Comparison of ENCODE assay signal across 9 cellular contexts in genomic region chr16:80997139-80997798, GRCh38. TPM values are rescaled to one million over a fixed set of nuclear protein-coding genes. Genes with fewer than 3 reads are reported as not detected.
DNase-seq lines count a peak whose midpoint lies in the region; ATAC-seq, FAIRE-seq and TF ChIP-seq lines count a peak whose summit lies in the region.
"Had no signal": no experiment of that assay in that cellular context is flagged by ENCODE, and none has a peak within 500 bp of the region (broad histone marks: within the 10 kb centered on the region; RNA-seq: fewer than 3 reads in every experiment).

No MANE protein-coding gene starts in this region.

- H3K4me1 Mint-ChIP-seq in activated CD8-positive, alpha-beta memory T cell treated with anti-CD3 and anti-CD28 coated beads, Interleukin-2, amount 10 ng/mL, durations not matched to agents 7 days and 5 days = peaks cover 67% of the 10 kb centered on the region

- H3K27ac ChIP-seq in ascending aorta = no peak overlapping the region
- H3K27ac ChIP-seq in pancreas = peak overlapping the region; percentile 13 to 80 (median 54)
- H3K27ac ChIP-seq: C4-2B had no signal

- 3 to 7% methylated on average over 9 of the region's 9 CpGs for WGBS in pancreas, 2 donors

- no peak for FAIRE-seq in pancreas (lab: Jason Lieb, UNC)

- TF ChIP-seq CTCF in ascending aorta (IDR thresholded peaks at IDR 0.05) = no peak
- TF ChIP-seq CTCF in pancreas (IDR thresholded peaks at IDR 0.05) = no peak

- CTCF ChIA-PET in activated CD8-positive, alpha-beta memory T cell treated with anti-CD3 and anti-CD28 coated beads, Interleukin-2, amount 10 ng/mL, durations not matched to agents 7 days and 5 days (lab: Charles Lee) = interaction anchor here (0.8 to 1.4 kb wide), 8 partner anchors 8 to 471 kb away, joined by 3 to 11 read pairs (median 4); partner anchors contain the start of genes ATMIN, CENPN and CMC2

- DNase-seq in activated CD8-positive, alpha-beta memory T cell treated with anti-CD3 and anti-CD28 coated beads, Interleukin-2, amount 10 ng/mL, durations not matched to agents 7 days and 5 days = no peak
- no peak for DNase-seq in activated CD8-positive, alpha-beta memory T cell treated with anti-CD3 and anti-CD28 coated beads, Interleukin-2, amount 50 U/mL, for 4 hours
- DNase-seq in ascending aorta (ENCODE audit: low spot score in 2 of 2) = no peak
- DNase-seq in pancreas = no peak
- no peak for DNase-seq in NCI-H524 treated with DMSO at 0.1 percent for 48 hours (lab: John Stamatoyannopoulos, UW)
- DNase-seq in nucleus accumbens (lab: John Stamatoyannopoulos, UW) = no peak
- DNase-seq in COLO829 (ENCODE audit: low spot score) = no peak

- H3K36me3 ChIP-seq in ascending aorta (no peaks in the 10 kb centered on the region), pancreas (no peaks in the 10 kb centered on the region)

- H3K27me3 ChIP-seq in ascending aorta = no peaks in the 10 kb centered on the region
- no peaks in the 10 kb centered on the region for H3K27me3 ChIP-seq in pancreas

- peak; percentile 69 for ATAC-seq in activated CD8-positive, alpha-beta memory T cell treated with anti-CD3 and anti-CD28 coated beads, Interleukin-2, amount 10 ng/mL, durations not matched to agents 7 days and 5 days
- ATAC-seq in HG03060 (IDR thresholded peaks at IDR 0.05; ENCODE audit: low read depth, unreplicated experiment) (peak; percentile 51), pancreas (peak; percentile 84 to 94 (median 86))

- peak overlapping the region; percentile 79 for H3K4me3 Mint-ChIP-seq in activated CD8-positive, alpha-beta memory T cell treated with anti-CD3 and anti-CD28 coated beads, Interleukin-2, amount 10 ng/mL, durations not matched to agents 7 days and 5 days

- intact Hi-C loops in ascending aorta (cut with DNase I) (no loop called here), pancreas (cut with DNase I) (no loop called here)

- H3K4me3 ChIP-seq in ascending aorta = peak overlapping the region; percentile 17 to 46
- H3K4me3 ChIP-seq in pancreas = peak overlapping the region in 2 of 4 donors; percentile 24 to 32

- no peaks in the 10 kb centered on the region for H3K9me3 ChIP-seq in ascending aorta
- no peaks in the 10 kb centered on the region for H3K9me3 ChIP-seq in pancreas

- no peaks in the 10 kb centered on the region for H3K9me3 Mint-ChIP-seq in activated CD8-positive, alpha-beta memory T cell treated with anti-CD3 and anti-CD28 coated beads, Interleukin-2, amount 10 ng/mL, durations not matched to agents 7 days and 5 days (ENCODE audit: low read depth)

- H3K36me3 Mint-ChIP-seq in activated CD8-positive, alpha-beta memory T cell treated with anti-CD3 and anti-CD28 coated beads, Interleukin-2, amount 10 ng/mL, durations not matched to agents 7 days and 5 days = peaks cover 56% of the 10 kb centered on the region

- H3K27me3 Mint-ChIP-seq in activated CD8-positive, alpha-beta memory T cell treated with anti-CD3 and anti-CD28 coated beads, Interleukin-2, amount 10 ng/mL, durations not matched to agents 7 days and 5 days = no peaks in the 10 kb centered on the region

- peaks cover 0 to 4% of the 10 kb centered on the region in 2 donors for H3K4me1 ChIP-seq in ascending aorta
- H3K4me1 ChIP-seq in pancreas = peaks cover 0 to 35% (median 21%) of the 10 kb centered on the region in 3 donors

- H3K27ac Mint-ChIP-seq in activated CD8-positive, alpha-beta memory T cell treated with anti-CD3 and anti-CD28 coated beads, Interleukin-2, amount 10 ng/mL, durations not matched to agents 7 days and 5 days = peak overlapping the region; percentile 95

RNA-seq across cellular contexts. Expression of gene CMC2, which starts 9.4 kb away (rescaled TPM):
- total RNA-seq in activated CD8-positive, alpha-beta memory T cell treated with anti-CD3 and anti-CD28 coated beads, Interleukin-2, amount 10 ng/mL, durations not matched to agents 7 days and 5 days = 100 to 1,000 TPM in 1 of 2 experiments, 10 to 100 TPM in 1; 93.3 to 136 TPM
- total RNA-seq in ascending aorta = 4.0 TPM
- 10 to 100 TPM; 13.3 to 24.4 (median 21.7) TPM for total RNA-seq in pancreas
- polyA plus RNA-seq in pancreas = 10 to 100 TPM; 32.2 to 58.1 TPM

RNA-seq across cellular contexts. Expression of gene CENPN, which starts 9.7 kb away (rescaled TPM):
- 10 to 100 TPM; 66.1 to 73.7 TPM for total RNA-seq in activated CD8-positive, alpha-beta memory T cell treated with anti-CD3 and anti-CD28 coated beads, Interleukin-2, amount 10 ng/mL, durations not matched to agents 7 days and 5 days
- not detected for total RNA-seq in ascending aorta
- total RNA-seq in pancreas = 1 to 10 TPM; 2.0 to 4.1 (median 3.5) TPM
- polyA plus RNA-seq in pancreas = 1 to 10 TPM; 1.4 to 1.5 TPM

RNA-seq across cellular contexts. Expression of gene ATMIN, which starts 38.4 kb away (rescaled TPM):
- total RNA-seq in activated CD8-positive, alpha-beta memory T cell treated with anti-CD3 and anti-CD28 coated beads, Interleukin-2, amount 10 ng/mL, durations not matched to agents 7 days and 5 days = 10 to 100 TPM; 20.9 to 27.5 TPM
- total RNA-seq in ascending aorta (11.9 TPM), pancreas (10 to 100 TPM; 10.4 to 18.8 (median 14.8) TPM)
- polyA plus RNA-seq in pancreas = 10 to 100 TPM in 1 of 2 donors, 1 to 10 TPM in 1; 6.3 to 10.7 TPM

Comparison
In these comparisons a context has a peak if more than half of its experiments do, and no peak if none do; other contexts are left out.
1. H3K27ac ChIP-seq: peak in pancreas (4 of 4); none in ascending aorta (0 of 2).
2. RNA of gene CENPN, which starts 9.7 kb away (total RNA-seq): 66.1 to 73.7 TPM in activated CD8-positive, alpha-beta memory T cell treated with anti-CD3 and anti-CD28 coated beads, Interleukin-2, amount 10 ng/mL, durations not matched to agents 7 days and 5 days; 2.0 to 4.1 TPM in pancreas and not detected in ascending aorta (single experiment); every median in the first group is over 10 times any median in the second.
3. Peak in every context shown above with its lines, with median percentiles within 50 percentile points of each other: ATAC-seq.